Comparison of ENCODE assay signal across 2 cellular contexts in the genomic region with DNA sequence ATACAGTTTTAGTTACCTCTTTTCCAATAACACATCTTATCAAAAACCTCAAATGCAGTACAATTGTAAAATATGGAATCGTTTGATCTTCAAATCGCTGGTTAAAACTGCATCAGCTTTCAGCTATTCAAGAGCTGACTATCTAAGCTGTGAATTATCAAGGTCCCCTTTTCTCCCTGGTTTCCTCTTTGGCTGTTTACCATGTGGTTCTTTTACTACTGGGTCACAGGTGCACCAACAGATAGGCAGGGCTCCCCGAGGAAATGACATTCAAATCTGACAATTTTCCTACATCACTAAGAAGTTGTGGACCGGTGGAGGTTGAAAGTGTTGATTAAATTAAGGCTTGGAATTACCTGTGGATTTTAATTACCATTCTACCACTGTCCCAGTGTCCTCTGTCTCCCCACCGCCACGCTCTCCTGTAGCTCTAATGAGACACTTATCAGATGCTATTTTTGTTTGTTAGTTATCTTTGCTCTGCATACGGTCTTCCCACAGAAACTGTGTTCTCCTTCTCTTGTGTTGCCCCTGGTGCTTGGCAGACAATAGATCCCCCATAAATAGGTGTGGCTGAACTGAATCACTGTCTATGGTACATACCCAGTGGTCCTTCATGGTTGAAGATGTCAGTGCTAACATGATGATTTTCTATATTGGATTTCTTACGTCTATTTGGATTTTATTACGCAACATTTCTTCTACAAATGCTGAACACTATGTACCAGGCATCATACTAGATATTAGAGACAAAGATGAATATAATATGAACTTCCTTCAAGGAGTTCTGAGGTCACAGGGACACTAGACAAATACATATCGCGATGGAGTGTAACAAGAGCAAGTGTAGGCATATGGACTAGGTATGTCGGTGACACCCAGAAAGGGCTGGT.
TF ChIP-seq lines count a peak whose summit lies in the region.

No MANE protein-coding gene starts in this region.

TF ChIP-seq in Ishikawa, 13 proteins besides CTCF, POLR2A, EP300 and RAD21:
- 0 out of 2 replicates have a peak, but pooled peaks have one; percentile 15 for TF ChIP-seq CEBPB (IDR thresholded peaks at IDR 0.05)
- TF ChIP-seq, protein P1, sequence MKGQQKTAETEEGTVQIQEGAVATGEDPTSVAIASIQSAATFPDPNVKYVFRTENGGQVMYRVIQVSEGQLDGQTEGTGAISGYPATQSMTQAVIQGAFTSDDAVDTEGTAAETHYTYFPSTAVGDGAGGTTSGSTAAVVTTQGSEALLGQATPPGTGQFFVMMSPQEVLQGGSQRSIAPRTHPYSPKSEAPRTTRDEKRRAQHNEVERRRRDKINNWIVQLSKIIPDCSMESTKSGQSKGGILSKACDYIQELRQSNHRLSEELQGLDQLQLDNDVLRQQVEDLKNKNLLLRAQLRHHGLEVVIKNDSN (IDR thresholded peaks at IDR 0.05), result no peak

TF ChIP-seq in H1, 55 proteins besides CTCF, POLR2A, EP300 and RAD21:
- TF ChIP-seq CTBP2 (IDR thresholded peaks at IDR 0.05; ENCODE audit: borderline replicate concordance, insufficient read depth, insufficient read length, low read length) (no peak), PHF8 (conservative IDR thresholded peaks at IDR 0.05; ENCODE audit: low read depth, low read length) (no peak), CEBPB (IDR thresholded peaks at IDR 0.05; ENCODE audit: low read depth, low read length) (peak; percentile 79; the same call in 1 of the 2 replicates)
